ENCODE assay signal across 29 cellular contexts in genomic region chr16:2276501-2277195, GRCh38. TPM values are rescaled to one million over a fixed set of nuclear protein-coding genes. Genes with fewer than 3 reads are reported as not detected.
A peak's percentile ranks its signal among the peaks of the same experiment; 100 is the strongest.
DNase-seq lines count a peak whose midpoint lies in the region; ATAC-seq, FAIRE-seq and TF ChIP-seq lines count a peak whose summit lies in the region.
"Had no signal": no experiment of that assay in that cellular context is flagged by ENCODE, and none has a peak within 500 bp of the region (broad histone marks: within the 10 kb centered on the region; RNA-seq: fewer than 3 reads in every experiment).

No MANE protein-coding gene starts in this region.

- no peaks in the 10 kb centered on the region for H3K9me3 ChIP-seq in BLaER1
- no peaks in the 10 kb centered on the region for H3K9me3 ChIP-seq in neural progenitor cell (ENCODE audit: low read depth)

- peak; percentile 5 for DNase-seq in NCI-H2171 treated with DMSO at 0.1 percent for 48 hours (lab: John Stamatoyannopoulos, UW)
- no peak for DNase-seq in NCI-H2171 (lab: John Stamatoyannopoulos, UW)
- no peak for DNase-seq in WTC11 (ENCODE audit: low spot score)
- DNase-seq in neural progenitor cell (ENCODE audit: low spot score) = no peak
- no peak for DNase-seq in middle frontal gyrus (ENCODE audit: extremely low spot score, low spot score)
- DNase-seq in H54 (ENCODE audit: insufficient read length, low spot score) = no peak
- DNase-seq: DMS 273 treated with DMSO at 0.1 percent for 48 hours, DMS79, EL, GDM1, H9, HFFc6, KBM-7, MV-4-11, NCI-H1105, NCI-H1436 treated with DMSO at 0.1 percent for 48 hours, NCI-H187 treated with DMSO at 0.1 percent for 48 hours, NCI-H2107, NCI-H526 treated with DMSO at 0.1 percent for 48 hours, RPMI8226, SHP77 treated with DMSO at 0.1 percent for 48 hours had no signal

- no peak overlapping the region for H3K27ac ChIP-seq in BLaER1
- no peak overlapping the region for H3K27ac ChIP-seq in neural progenitor cell
- H3K27ac ChIP-seq: 22Rv1 had no signal

- H3K27me3 Mint-ChIP-seq in WTC11 (ENCODE audit: low read depth) = no peaks in the 10 kb centered on the region
- peaks cover 2% of the 10 kb centered on the region for H3K27me3 Mint-ChIP-seq in neural progenitor cell (ENCODE audit: insufficient read depth, low read depth)
- H3K27me3 Mint-ChIP-seq: B cell; CD8-positive, alpha-beta memory T cell had no signal

- H3K27me3 ChIP-seq in BLaER1 (no peaks in the 10 kb centered on the region), neural progenitor cell (no peaks in the 10 kb centered on the region)

- H3K4me1 Mint-ChIP-seq in WTC11 (peaks cover 2% of the 10 kb centered on the region; the same call in 1 of the 2 replicates), neural progenitor cell (peaks cover 2% of the 10 kb centered on the region)
- H3K4me1 Mint-ChIP-seq: B cell had no signal

- ATAC-seq in WTC11 = 0 out of 2 replicates have a peak, but pooled peaks have one; percentile 16
- ATAC-seq in GM21528 (IDR thresholded peaks at IDR 0.05; ENCODE audit: low FRiP score, unreplicated experiment) = no peak

- H3K27ac Mint-ChIP-seq in WTC11 (no peak overlapping the region), neural progenitor cell (no peak overlapping the region)
- H3K27ac Mint-ChIP-seq: B cell, CD14-positive monocyte, HFFc6 had no signal

- H3K36me3 ChIP-seq in BLaER1 (peaks cover 24% of the 10 kb centered on the region; the same call in 1 of the 2 replicates), neural progenitor cell (no peaks in the 10 kb centered on the region)

- no peaks in the 10 kb centered on the region for H3K36me3 Mint-ChIP-seq in WTC11
- no peaks in the 10 kb centered on the region for H3K36me3 Mint-ChIP-seq in neural progenitor cell

- H3K4me3 Mint-ChIP-seq in WTC11 = no peak overlapping the region
- no peak overlapping the region for H3K4me3 Mint-ChIP-seq in neural progenitor cell
- H3K4me3 Mint-ChIP-seq: B cell; CD8-positive, alpha-beta memory T cell; H9; HFFc6 had no signal

- no peak overlapping the region for H2AFZ ChIP-seq in neural progenitor cell (replicated peaks)

- H3K9ac ChIP-seq in BLaER1 (0 out of 2 replicates have a peak overlapping the region, but pooled peaks have one; percentile 48), neural progenitor cell (peak overlapping the region; percentile 58)

- no peak for TF ChIP-seq POLR2A in H54 (IDR thresholded peaks at IDR 0.05; ENCODE audit: low read depth, low read length)

- H3K4me2 ChIP-seq in BLaER1 (peak overlapping the region; percentile 32; the same call in 1 of the 2 replicates), neural progenitor cell (no peak overlapping the region)

- TF ChIP-seq CTCF in WTC11 (IDR thresholded peaks at IDR 0.05) (no peak), neural progenitor cell (IDR thresholded peaks at IDR 0.05) (no peak)

- CTCF ChIA-PET in WTC11 (lab: Charles Lee) = interaction anchor here (0.9 to 1.3 kb wide), 2 partner anchors 82 to 146 kb away, joined by 3 to 4 read pairs; no protein-coding TSS in a partner anchor

- H3K9me3 Mint-ChIP-seq in WTC11 = no peaks in the 10 kb centered on the region
- no peaks in the 10 kb centered on the region for H3K9me3 Mint-ChIP-seq in neural progenitor cell
- H3K9me3 Mint-ChIP-seq: CD14-positive monocyte; CD8-positive, alpha-beta memory T cell; H9; HFFc6 had no signal

- no peaks in the 10 kb centered on the region for H3K79me2 ChIP-seq in neural progenitor cell (ENCODE audit: low read depth)

- H3K4me3 ChIP-seq in BLaER1 (no peak overlapping the region), neural progenitor cell (no peak overlapping the region)

- POLR2A ChIA-PET in WTC11 (lab: Charles Lee) = no interaction called here

- no peak for FAIRE-seq in H54 (lab: Jason Lieb, UNC)
- FAIRE-seq: GM12891, GM19239 had no signal

- H3F3A ChIP-seq in neural progenitor cell (ENCODE audit: low read depth) = no peaks in the 10 kb centered on the region

- H4K20me1 ChIP-seq in BLaER1 = no peaks in the 10 kb centered on the region
- no peaks in the 10 kb centered on the region for H4K20me1 ChIP-seq in neural progenitor cell (ENCODE audit: low read depth)

- H3K4me1 ChIP-seq in BLaER1 (peaks cover 8% of the 10 kb centered on the region), neural progenitor cell (no peaks in the 10 kb centered on the region)

TF ChIP-seq in WTC11, 78 proteins besides CTCF, POLR2A, EP300 and RAD21:
- TF ChIP-seq SOX15 (CRISPR knock-in tag; IDR thresholded peaks at IDR 0.05) (no peak), ZNF138 (CRISPR knock-in tag; conservative IDR thresholded peaks at IDR 0.05) (no peak), RELA (CRISPR knock-in tag; IDR thresholded peaks at IDR 0.05; ENCODE audit: borderline replicate concordance) (peak; percentile 30; the same call in 1 of the 2 replicates)

RNA-seq across cellular contexts. Expression of gene RNPS1, which starts 8.7 kb away (rescaled TPM):
- total RNA-seq in WTC11 (2021) (331 to 333 TPM (median 333 TPM) in 3 replicates), neural progenitor cell (ENCODE audit: low replicate concordance) (176 and 284 TPM in 2 replicates)

RNA-seq across cellular contexts. Expression of gene ECI1, which starts 25.3 kb away (rescaled TPM):
- total RNA-seq in WTC11 (2021) (100 to 110 TPM (median 106 TPM) in 3 replicates), neural progenitor cell (ENCODE audit: low replicate concordance) (39.7 and 85.6 TPM in 2 replicates)

RNA-seq across cellular contexts. Expression of gene DNASE1L2, which starts 40.4 kb away (rescaled TPM):
- 0.66 to 1.1 TPM (median 1.0 TPM) in 3 replicates for total RNA-seq in WTC11 (2021)
- total RNA-seq in neural progenitor cell (ENCODE audit: low replicate concordance) = 0.21 and 1.6 TPM in 2 replicates

RNA-seq across cellular contexts. Expression of gene E4F1, which starts 53.3 kb away (rescaled TPM):
- total RNA-seq in WTC11 (2021) (27.2 to 34.4 TPM (median 27.8 TPM) in 3 replicates), neural progenitor cell (ENCODE audit: low replicate concordance) (7.4 and 37.7 TPM in 2 replicates)
